20 cellular contexts compared by ENCODE assay signal in the genomic region with DNA sequence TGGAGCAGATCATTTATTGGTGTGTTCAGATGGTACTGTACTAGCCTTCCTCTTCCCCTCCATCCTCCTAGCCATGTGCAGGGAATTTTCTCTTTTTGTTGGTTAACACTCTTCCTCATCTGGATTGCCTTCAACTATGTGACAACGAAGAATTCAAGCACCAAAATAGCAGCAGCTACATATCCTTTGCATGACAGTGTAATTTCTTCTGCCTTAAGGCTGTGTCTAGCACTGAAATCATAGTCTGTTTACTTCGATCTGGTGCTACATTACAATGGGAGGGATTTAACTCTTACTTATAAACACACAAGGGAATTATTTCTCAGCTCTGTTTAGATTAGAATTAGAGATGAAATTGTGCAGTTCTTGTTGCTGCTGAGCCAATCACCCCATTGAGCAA.
A peak's percentile ranks its signal among the peaks of the same experiment; 100 is the strongest.
DNase-seq lines count a peak whose midpoint lies in the region; ATAC-seq, FAIRE-seq and TF ChIP-seq lines count a peak whose summit lies in the region.
"Had no signal": no experiment of that assay in that cellular context is flagged by ENCODE, and none has a peak within 500 bp of the region (broad histone marks: within the 10 kb centered on the region; RNA-seq: fewer than 3 reads in every experiment).

No MANE protein-coding gene starts in this region.

- H3K27ac ChIP-seq in SK-N-SH (ENCODE audit: low read depth in 2 of 2, low read length in 1 of 2), result peak overlapping the region in 1 of 2 experiments; percentile 11; a peak in 2 of 4 replicates
- no peak overlapping the region for H3K27ac ChIP-seq in osteoblast (ENCODE audit: low read depth, low read length)
- H3K27ac ChIP-seq in kidney (ENCODE audit: low read depth in 2 of 2, low read length in 2 of 2), result no peak overlapping the region
- H3K27ac ChIP-seq: 22Rv1, hepatocyte had no signal

- H2AFZ ChIP-seq in SK-N-SH (ENCODE audit: low read depth), result no peak overlapping the region
- peak overlapping the region; percentile 6 for H2AFZ ChIP-seq in osteoblast (ENCODE audit: low read length)
- H2AFZ ChIP-seq: GM23338, hepatocyte had no signal

- POLR2A ChIA-PET in SK-N-SH (lab: Yijun Ruan, JAX), result no interaction called here

- H3K27me3 Mint-ChIP-seq in activated CD4-positive, alpha-beta T cell treated with anti-CD3 and anti-CD28 coated beads, Interleukin-2, amount 10 ng/mL, durations not matched to agents 24 days and 14 days, result no peaks in the 10 kb centered on the region

- H3K4me3 ChIP-seq in SK-N-SH (ENCODE audit: low read depth in 2 of 2, low read length in 1 of 2), result no peak overlapping the region
- no peak overlapping the region for H3K4me3 ChIP-seq in fibroblast of the aortic adventitia (ENCODE audit: low read depth, low read length)
- H3K4me3 ChIP-seq in osteoblast (ENCODE audit: insufficient read depth, low read length), result no peak overlapping the region
- H3K4me3 ChIP-seq in kidney (ENCODE audit: low read length in 2 of 2), result no peak overlapping the region
- H3K4me3 ChIP-seq: GM12878, GM23338, hepatocyte had no signal

- H3K9me2 ChIP-seq in SK-N-SH, result no peaks in the 10 kb centered on the region

- H4K20me1 ChIP-seq in SK-N-SH (ENCODE audit: insufficient read depth) (no peaks in the 10 kb centered on the region), osteoblast (ENCODE audit: insufficient read depth, low read length) (no peaks in the 10 kb centered on the region)

- peak; percentile 9 for DNase-seq in activated CD4-positive, alpha-beta T cell treated with anti-CD3 and anti-CD28 coated beads, Interleukin-2, amount 10 ng/mL, durations not matched to agents 24 days and 14 days
- no peak for DNase-seq in activated CD4-positive, alpha-beta T cell treated with anti-CD3 and anti-CD28 coated beads for 48 hours
- DNase-seq in SK-N-SH, result no peak
- peak; percentile 76 for DNase-seq in fibroblast of the aortic adventitia (ENCODE audit: low read depth)
- DNase-seq in osteoblast (ENCODE audit: insufficient read length, low spot score, missing footprints), result no peak
- no peak for DNase-seq in kidney
- DNase-seq: NCI-H1417 treated with DMSO at 0.1 percent for 48 hours; NCI-H2171 treated with DMSO at 0.1 percent for 48 hours; NCI-H82; stimulated activated naive CD4-positive, alpha-beta T cell treated with Interleukin-2 at 50 U/mL for 16 hours; SW 1271; trophoblast cell had no signal

- peaks cover 5% of the 10 kb centered on the region for H3F3A ChIP-seq in SK-N-SH (replicated peaks; ENCODE audit: insufficient read depth)

- H3K79me2 ChIP-seq in SK-N-SH (ENCODE audit: insufficient read depth) (no peaks in the 10 kb centered on the region), osteoblast (ENCODE audit: insufficient read depth, low read length) (no peaks in the 10 kb centered on the region)
- H3K79me2 ChIP-seq: hepatocyte had no signal

- no peaks in the 10 kb centered on the region for H3K27me3 ChIP-seq in SK-N-SH (ENCODE audit: insufficient read depth)
- H3K27me3 ChIP-seq in osteoblast (ENCODE audit: insufficient read depth, low read length), result no peaks in the 10 kb centered on the region
- H3K27me3 ChIP-seq: hepatocyte had no signal

- no peaks in the 10 kb centered on the region for H3K9me3 Mint-ChIP-seq in activated CD4-positive, alpha-beta T cell treated with anti-CD3 and anti-CD28 coated beads, Interleukin-2, amount 10 ng/mL, durations not matched to agents 24 days and 14 days
- H3K9me3 Mint-ChIP-seq: GM23338 had no signal

- no peak overlapping the region for H3K27ac Mint-ChIP-seq in activated CD4-positive, alpha-beta T cell treated with anti-CD3 and anti-CD28 coated beads, Interleukin-2, amount 10 ng/mL, durations not matched to agents 24 days and 14 days
- H3K27ac Mint-ChIP-seq: GM23338 had no signal

- TF ChIP-seq CTCF in SK-N-SH (IDR thresholded peaks at IDR 0.05), result no peak
- TF ChIP-seq CTCF in fibroblast of the aortic adventitia (IDR thresholded peaks at IDR 0.05; ENCODE audit: insufficient read depth, low read length), result no peak
- no peak for TF ChIP-seq CTCF in osteoblast (IDR thresholded peaks at IDR 0.05; ENCODE audit: extremely low read depth, low read depth, low read length)
- no peak for TF ChIP-seq CTCF in kidney (IDR thresholded peaks at IDR 0.05; ENCODE audit: borderline replicate concordance, extremely low read depth, insufficient read depth)

- H3K9ac ChIP-seq in SK-N-SH (no peak overlapping the region), kidney (ENCODE audit: low read length in 2 of 2) (no peak overlapping the region)

- CTCF ChIA-PET in SK-N-SH (lab: Yijun Ruan, JAX), result no interaction called here

- H3K36me3 Mint-ChIP-seq in activated CD4-positive, alpha-beta T cell treated with anti-CD3 and anti-CD28 coated beads, Interleukin-2, amount 10 ng/mL, durations not matched to agents 24 days and 14 days (ENCODE audit: low read depth), result no peaks in the 10 kb centered on the region

- FAIRE-seq in kidney (lab: Jason Lieb, UNC), result no peak
- FAIRE-seq: colon, endothelial cell of umbilical vein, GM12878 had no signal

- no peak for TF ChIP-seq RAD21 in SK-N-SH (IDR thresholded peaks at IDR 0.05; ENCODE audit: low read length)

- H3K36me3 ChIP-seq in SK-N-SH (replicated peaks in 1 of 2; ENCODE audit: control insufficient read depth in 1 of 2, insufficient read depth in 2 of 2, low read length in 1 of 2) (no peaks in the 10 kb centered on the region), osteoblast (ENCODE audit: insufficient read depth, low read length) (no peaks in the 10 kb centered on the region), kidney (ENCODE audit: control insufficient read depth in 1 of 2, insufficient read depth in 2 of 2, low read length in 2 of 2) (no peaks in the 10 kb centered on the region)

- H3K4me1 ChIP-seq in SK-N-SH (ENCODE audit: control insufficient read depth in 1 of 2, insufficient read depth in 2 of 2, low read depth in 1 of 2, low read length in 1 of 2), result no peaks in the 10 kb centered on the region; a peak in 1 of 4 replicates
- peaks cover 7% of the 10 kb centered on the region for H3K4me1 ChIP-seq in osteoblast (ENCODE audit: insufficient read depth, low read length)
- H3K4me1 ChIP-seq in kidney (ENCODE audit: control insufficient read depth in 1 of 2, insufficient read depth in 1 of 2, low read depth in 1 of 2, low read length in 2 of 2), result no peaks in the 10 kb centered on the region

- H3K4me1 Mint-ChIP-seq in activated CD4-positive, alpha-beta T cell treated with anti-CD3 and anti-CD28 coated beads, Interleukin-2, amount 10 ng/mL, durations not matched to agents 24 days and 14 days, result no peaks in the 10 kb centered on the region

- H3K9me3 ChIP-seq in SK-N-SH (no peaks in the 10 kb centered on the region), osteoblast (ENCODE audit: low read depth, low read length) (no peaks in the 10 kb centered on the region), kidney (ENCODE audit: control insufficient read depth in 1 of 2, low read length in 2 of 2) (no peaks in the 10 kb centered on the region)

- no peak overlapping the region for H3K4me3 Mint-ChIP-seq in activated CD4-positive, alpha-beta T cell treated with anti-CD3 and anti-CD28 coated beads, Interleukin-2, amount 10 ng/mL, durations not matched to agents 24 days and 14 days
- H3K4me3 Mint-ChIP-seq: GM23338 had no signal

- WGBS in SK-N-SH (ENCODE audit: low lambda C conversion rate), result 27% methylated on average over 2 of the region's 2 CpGs

- no peak for TF ChIP-seq EP300 in SK-N-SH (IDR thresholded peaks at IDR 0.05; ENCODE audit: borderline replicate concordance in 1 of 2, low read depth in 1 of 2, low read length in 1 of 2)

- intact Hi-C loops in activated CD4-positive, alpha-beta T cell treated with anti-CD3 and anti-CD28 coated beads, Interleukin-2, amount 10 ng/mL, durations not matched to agents 24 days and 14 days (cut with micrococcal nuclease), result no loop called here
- intact Hi-C loops in kidney (cut with DNase I), result no loop called here

- no peak for ATAC-seq in GM21390 (IDR thresholded peaks at IDR 0.05; ENCODE audit: unreplicated experiment)
- no peak for ATAC-seq in HG02678 (IDR thresholded peaks at IDR 0.05; ENCODE audit: unreplicated experiment)
- ATAC-seq: GM12878, GM23338 had no signal

- H3K4me2 ChIP-seq in SK-N-SH (no peak overlapping the region), osteoblast (ENCODE audit: insufficient read depth, low read length) (no peak overlapping the region)
- H3K4me2 ChIP-seq: GM23338, hepatocyte had no signal

TF ChIP-seq in SK-N-SH, 30 proteins besides CTCF, POLR2A, EP300 and RAD21:
- no peak for TF ChIP-seq ELF1 (IDR thresholded peaks at IDR 0.05)
- TF ChIP-seq FOXJ3 (CRISPR knock-in tag; IDR thresholded peaks at IDR 0.05), result no peak
- TF ChIP-seq RXRA (IDR thresholded peaks at IDR 0.05; ENCODE audit: borderline replicate concordance, low read depth), result no peak
- TF ChIP-seq TCF12 (IDR thresholded peaks at IDR 0.05), result 0 out of 2 replicates have a peak, but pooled peaks have one; percentile 17
- TF ChIP-seq MEF2A (IDR thresholded peaks at IDR 0.05; ENCODE audit: borderline replicate concordance, low read depth), result peak; percentile 11; the same call in 1 of the 2 replicates
- 0 out of 2 replicates have a peak, but pooled peaks have one; percentile 21 for TF ChIP-seq TEAD4 (IDR thresholded peaks at IDR 0.05; ENCODE audit: borderline replicate concordance, insufficient read depth)
- 0 out of 2 replicates have a peak, but pooled peaks have one; percentile 3 for TF ChIP-seq JUND (IDR thresholded peaks at IDR 0.05)
- peak; percentile 64 for TF ChIP-seq NFIC (IDR thresholded peaks at IDR 0.05; ENCODE audit: borderline replicate concordance)
- TF ChIP-seq, protein P1, sequence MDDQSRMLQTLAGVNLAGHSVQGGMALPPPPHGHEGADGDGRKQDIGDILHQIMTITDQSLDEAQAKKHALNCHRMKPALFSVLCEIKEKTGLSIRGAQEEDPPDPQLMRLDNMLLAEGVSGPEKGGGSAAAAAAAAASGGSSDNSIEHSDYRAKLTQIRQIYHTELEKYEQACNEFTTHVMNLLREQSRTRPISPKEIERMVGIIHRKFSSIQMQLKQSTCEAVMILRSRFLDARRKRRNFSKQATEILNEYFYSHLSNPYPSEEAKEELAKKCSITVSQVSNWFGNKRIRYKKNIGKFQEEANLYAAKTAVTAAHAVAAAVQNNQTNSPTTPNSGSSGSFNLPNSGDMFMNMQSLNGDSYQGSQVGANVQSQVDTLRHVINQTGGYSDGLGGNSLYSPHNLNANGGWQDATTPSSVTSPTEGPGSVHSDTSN (IDR thresholded peaks at IDR 0.05), result peak; percentile 60
- TF ChIP-seq, protein P2, sequence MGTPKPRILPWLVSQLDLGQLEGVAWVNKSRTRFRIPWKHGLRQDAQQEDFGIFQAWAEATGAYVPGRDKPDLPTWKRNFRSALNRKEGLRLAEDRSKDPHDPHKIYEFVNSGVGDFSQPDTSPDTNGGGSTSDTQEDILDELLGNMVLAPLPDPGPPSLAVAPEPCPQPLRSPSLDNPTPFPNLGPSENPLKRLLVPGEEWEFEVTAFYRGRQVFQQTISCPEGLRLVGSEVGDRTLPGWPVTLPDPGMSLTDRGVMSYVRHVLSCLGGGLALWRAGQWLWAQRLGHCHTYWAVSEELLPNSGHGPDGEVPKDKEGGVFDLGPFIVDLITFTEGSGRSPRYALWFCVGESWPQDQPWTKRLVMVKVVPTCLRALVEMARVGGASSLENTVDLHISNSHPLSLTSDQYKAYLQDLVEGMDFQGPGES (IDR thresholded peaks at IDR 0.05; ENCODE audit: low read depth, low read length), result no peak

Comparison
In these comparisons a context has a peak if more than half of its experiments do, and no peak if none do; other contexts are left out.
1. DNase-seq: peak in activated CD4-positive, alpha-beta T cell treated with anti-CD3 and anti-CD28 coated beads, Interleukin-2, amount 10 ng/mL, durations not matched to agents 24 days and 14 days (single experiment) and fibroblast of the aortic adventitia (single experiment); none in activated CD4-positive, alpha-beta T cell treated with anti-CD3 and anti-CD28 coated beads for 48 hours (single experiment), SK-N-SH (single experiment), osteoblast (single experiment) and kidney (single experiment).